21 cellular contexts compared by ENCODE assay signal in genomic region chr15:63831041-63831440, GRCh38. TPM values are rescaled to one million over a fixed set of nuclear protein-coding genes. Genes with fewer than 3 reads are reported as not detected.
DNase-seq lines count a peak whose midpoint lies in the region; ATAC-seq and TF ChIP-seq lines count a peak whose summit lies in the region.
"Had no signal": no experiment of that assay in that cellular context is flagged by ENCODE, and none has a peak within 500 bp of the region (broad histone marks: within the 10 kb centered on the region; RNA-seq: fewer than 3 reads in every experiment).

No MANE protein-coding gene starts in this region.

- H2AFZ ChIP-seq in SU-DHL-6 (ENCODE audit: low read depth, low read length, severe bottlenecking), result no peak overlapping the region

- H3K27me3 ChIP-seq in SU-DHL-6 (ENCODE audit: low read length), result no peaks in the 10 kb centered on the region
- H3K27me3 ChIP-seq: upper lobe of right lung had no signal

- no peak for ATAC-seq in activated naive CD4-positive, alpha-beta T cell treated with anti-CD3 and anti-CD28 coated beads, Interleukin-2, amount 50 U/mL, for 72 hours
- ATAC-seq in stimulated activated naive CD8-positive, alpha-beta T cell treated with anti-CD3 and anti-CD28 coated beads, Interleukin-15, amount 100 ng/mL, for 72 hours, result no peak
- ATAC-seq: activated CD4-positive, CD25-positive, alpha-beta regulatory T cell treated with anti-CD3 and anti-CD28 coated beads, Interleukin-2, amount 50 U/mL, for 24 hours; activated CD8-positive, alpha-beta memory T cell treated with anti-CD3 and anti-CD28 coated beads, Interleukin-2, amount 10 ng/mL, durations not matched to agents 7 days and 5 days; left colon; sciatic nerve; SK-N-SH treated with all-trans-retinoic acid at 6 μM for 48 hours; upper lobe of right lung had no signal

- no peaks in the 10 kb centered on the region for H3K9me2 ChIP-seq in SU-DHL-6 (replicated peaks; ENCODE audit: insufficient read depth, low read length)

- H3K36me3 Mint-ChIP-seq in activated naive CD4-positive, alpha-beta T cell treated with anti-CD3 and anti-CD28 coated beads, Interleukin-2, amount 50 U/mL, for 24 hours, result peaks cover 4% of the 10 kb centered on the region
- peaks cover 14 to 16% of the 10 kb centered on the region in 2 donors for H3K36me3 Mint-ChIP-seq in activated naive CD4-positive, alpha-beta T cell treated with anti-CD3 and anti-CD28 coated beads, Interleukin-2, amount 50 U/mL, for 72 hours
- H3K36me3 Mint-ChIP-seq in glutamatergic neuron (ENCODE audit: unreplicated experiment) (peaks cover 4% of the 10 kb centered on the region), HFFc6 (ENCODE audit: low read depth) (no peaks in the 10 kb centered on the region)

- no peaks in the 10 kb centered on the region for H3K36me3 ChIP-seq in SU-DHL-6 (ENCODE audit: low read length)
- H3K36me3 ChIP-seq: upper lobe of right lung had no signal

- H3K4me3 ChIP-seq in SU-DHL-6 (ENCODE audit: insufficient read depth, low read length, poor library complexity, severe bottlenecking), result no peak overlapping the region
- H3K4me3 ChIP-seq: upper lobe of right lung had no signal

- H3F3A ChIP-seq in SU-DHL-6 (ENCODE audit: insufficient read depth), result no peaks in the 10 kb centered on the region; the same call in 1 of the 2 replicates

- H3K27ac Mint-ChIP-seq in activated naive CD4-positive, alpha-beta T cell treated with anti-CD3 and anti-CD28 coated beads, Interleukin-2, amount 50 U/mL, for 24 hours, result peak overlapping the region; percentile 83
- H3K27ac Mint-ChIP-seq in activated naive CD4-positive, alpha-beta T cell treated with anti-CD3 and anti-CD28 coated beads, Interleukin-2, amount 50 U/mL, for 72 hours, result no peak overlapping the region
- H3K27ac Mint-ChIP-seq in glutamatergic neuron (ENCODE audit: unreplicated experiment), result no peak overlapping the region
- no peak overlapping the region for H3K27ac Mint-ChIP-seq in stimulated activated naive CD8-positive, alpha-beta T cell treated with anti-CD3 and anti-CD28 coated beads, Interleukin-15, amount 100 ng/mL, for 72 hours
- H3K27ac Mint-ChIP-seq in HFFc6, result no peak overlapping the region
- H3K27ac Mint-ChIP-seq: activated CD8-positive, alpha-beta memory T cell treated with anti-CD3 and anti-CD28 coated beads, Interleukin-2, amount 10 ng/mL, durations not matched to agents 7 days and 5 days had no signal

- peak overlapping the region; percentile 87 for H3K4me2 ChIP-seq in SU-DHL-6 (ENCODE audit: low read depth, low read length, poor library complexity, severe bottlenecking)

- peaks cover 71% of the 10 kb centered on the region for H3K79me2 ChIP-seq in SU-DHL-6 (ENCODE audit: insufficient read depth, low read length)

- H3K9ac ChIP-seq in SU-DHL-6 (ENCODE audit: low read length), result no peak overlapping the region

- H3K27ac ChIP-seq in SU-DHL-6 (ENCODE audit: low read depth, low read length), result no peak overlapping the region
- H3K27ac ChIP-seq: C4-2B, upper lobe of right lung had no signal

- H3K9me3 ChIP-seq in SU-DHL-6 (ENCODE audit: insufficient read depth, low read length), result no peaks in the 10 kb centered on the region
- H3K9me3 ChIP-seq: upper lobe of right lung had no signal

- peak overlapping the region; percentile 96 for H3K4me3 Mint-ChIP-seq in activated naive CD4-positive, alpha-beta T cell treated with anti-CD3 and anti-CD28 coated beads, Interleukin-2, amount 50 U/mL, for 24 hours
- H3K4me3 Mint-ChIP-seq in glutamatergic neuron (ENCODE audit: unreplicated experiment) (peak overlapping the region; percentile 19), HFFc6 (no peak overlapping the region)
- peak overlapping the region; percentile 31 to 45 for H3K4me3 Mint-ChIP-seq in stimulated activated naive CD8-positive, alpha-beta T cell treated with anti-CD3 and anti-CD28 coated beads, Interleukin-15, amount 100 ng/mL, for 72 hours
- H3K4me3 Mint-ChIP-seq: activated CD8-positive, alpha-beta memory T cell treated with anti-CD3 and anti-CD28 coated beads, Interleukin-2, amount 10 ng/mL, durations not matched to agents 7 days and 5 days had no signal

- no peak for DNase-seq in activated naive CD4-positive, alpha-beta T cell treated with anti-CD3 and anti-CD28 coated beads, Interleukin-2, amount 50 U/mL, for 72 hours (ENCODE audit: low spot score in 2 of 2)
- DNase-seq in glutamatergic neuron (no peak), HFFc6 (no peak), NCI-H748 (lab: John Stamatoyannopoulos, UW; ENCODE audit: unreplicated experiment) (no peak)
- no peak for DNase-seq in stimulated activated naive CD8-positive, alpha-beta T cell treated with anti-CD3 and anti-CD28 coated beads, Interleukin-15, amount 100 ng/mL, for 72 hours
- DNase-seq: activated CD8-positive, alpha-beta memory T cell treated with anti-CD3 and anti-CD28 coated beads, Interleukin-2, amount 10 ng/mL, durations not matched to agents 7 days and 5 days; activated gamma-delta T cell; amygdala; GDM1; KBM-7; left colon; naive B cell; NCI-H2171 treated with DMSO at 0.1 percent for 48 hours; NCI-H526 treated with DMSO at 0.1 percent for 48 hours; upper lobe of right lung had no signal

- 0 out of 2 replicates have a peak, but pooled peaks cover 4% of the 10 kb centered on the region for H4K20me1 ChIP-seq in SU-DHL-6 (ENCODE audit: low read depth, low read length)

- TF ChIP-seq CTCF in SU-DHL-6 (IDR thresholded peaks at IDR 0.05; ENCODE audit: insufficient read depth, low read length, poor library complexity, severe bottlenecking), result no peak
- no peak for TF ChIP-seq CTCF in glutamatergic neuron (IDR thresholded peaks at IDR 0.05; ENCODE audit: partially characterized antibody, unreplicated experiment)
- TF ChIP-seq CTCF in HFFc6 (IDR thresholded peaks at IDR 0.05), result no peak

- peaks cover 83% of the 10 kb centered on the region for H3K4me1 Mint-ChIP-seq in activated naive CD4-positive, alpha-beta T cell treated with anti-CD3 and anti-CD28 coated beads, Interleukin-2, amount 50 U/mL, for 24 hours
- H3K4me1 Mint-ChIP-seq in glutamatergic neuron (ENCODE audit: low read depth, unreplicated experiment), result peaks cover 22% of the 10 kb centered on the region
- peaks cover 63% of the 10 kb centered on the region for H3K4me1 Mint-ChIP-seq in stimulated activated naive CD8-positive, alpha-beta T cell treated with anti-CD3 and anti-CD28 coated beads, Interleukin-15, amount 100 ng/mL, for 72 hours
- H3K4me1 Mint-ChIP-seq in HFFc6 (ENCODE audit: low read depth), result peaks cover 45% of the 10 kb centered on the region

- no peaks in the 10 kb centered on the region for H3K9me3 Mint-ChIP-seq in activated naive CD4-positive, alpha-beta T cell treated with anti-CD3 and anti-CD28 coated beads, Interleukin-2, amount 50 U/mL, for 24 hours
- no peaks in the 10 kb centered on the region for H3K9me3 Mint-ChIP-seq in activated naive CD4-positive, alpha-beta T cell treated with anti-CD3 and anti-CD28 coated beads, Interleukin-2, amount 50 U/mL, for 72 hours
- peaks cover 9% of the 10 kb centered on the region for H3K9me3 Mint-ChIP-seq in glutamatergic neuron (ENCODE audit: unreplicated experiment)
- H3K9me3 Mint-ChIP-seq in stimulated activated naive CD8-positive, alpha-beta T cell treated with anti-CD3 and anti-CD28 coated beads, Interleukin-15, amount 100 ng/mL, for 72 hours, result no peaks in the 10 kb centered on the region
- no peaks in the 10 kb centered on the region for H3K9me3 Mint-ChIP-seq in HFFc6
- H3K9me3 Mint-ChIP-seq: naive B cell had no signal

- no peaks in the 10 kb centered on the region for H3K27me3 Mint-ChIP-seq in activated naive CD4-positive, alpha-beta T cell treated with anti-CD3 and anti-CD28 coated beads, Interleukin-2, amount 50 U/mL, for 24 hours
- H3K27me3 Mint-ChIP-seq in glutamatergic neuron (ENCODE audit: unreplicated experiment) (peaks cover 10% of the 10 kb centered on the region), HFFc6 (ENCODE audit: insufficient read depth) (peaks cover 1% of the 10 kb centered on the region)
- no peaks in the 10 kb centered on the region for H3K27me3 Mint-ChIP-seq in stimulated activated naive CD8-positive, alpha-beta T cell treated with anti-CD3 and anti-CD28 coated beads, Interleukin-15, amount 100 ng/mL, for 72 hours
- H3K27me3 Mint-ChIP-seq: activated CD8-positive, alpha-beta memory T cell treated with anti-CD3 and anti-CD28 coated beads, Interleukin-2, amount 10 ng/mL, durations not matched to agents 7 days and 5 days; naive B cell had no signal

RNA-seq across cellular contexts. Expression of gene HERC1, which starts 2.7 kb away (rescaled TPM):
- total RNA-seq in activated naive CD4-positive, alpha-beta T cell treated with anti-CD3 and anti-CD28 coated beads, Interleukin-2, amount 50 U/mL, for 72 hours, result 100 to 1,000 TPM in 1 of 2 donors, 10 to 100 TPM in 1; 70.4 to 112 TPM
- 184 TPM for total RNA-seq in glutamatergic neuron (ENCODE audit: unreplicated experiment)
- total RNA-seq in HFFc6 (2021; fragmentation: NEBNext Ultra II Directional; extraction: Animal tissue kit (Norgen Biotek cat#: 25700)), result 10 to 100 TPM; 29.1 to 54.8 (median 36.8) TPM
